In genomic region chr1:185315364-185316108, GRCh38 we compare ENCODE assay signal across 8 cellular contexts. TPM values are rescaled to one million over a fixed set of nuclear protein-coding genes. Genes with fewer than 3 reads are reported as not detected.
A peak's percentile ranks its signal among the peaks of the same experiment; 100 is the strongest.
DNase-seq lines count a peak whose midpoint lies in the region; ATAC-seq, FAIRE-seq and TF ChIP-seq lines count a peak whose summit lies in the region.

No MANE protein-coding gene starts in this region.

- FAIRE-seq in HepG2 (lab: Jason Lieb, UNC): no peak

- in situ Hi-C loops in HepG2 (cut with HindIII; ENCODE audit: extremely low pct_ligation_motif_present, low pct_unique_long_range_greater_than_20kb): loop anchor here (10.0 kb wide), 1 partner anchor 369 kb away; no protein-coding TSS in a partner anchor

- POLR2A ChIA-PET in HepG2 (lab: Yijun Ruan, JAX): interaction anchor here (1.2 to 2.1 kb wide), 3 partner anchors 34 to 1060 kb away, joined by 3 to 9 read pairs (median 4); partner anchors contain the start of genes ODR4 and TPR

- H3K36me3 ChIP-seq in adrenal gland (replicated peaks in 1 of 2) (peaks cover 0 to 4% of the 10 kb centered on the region in 2 donors), HepG2 (replicated peaks in 1 of 2; ENCODE audit: control insufficient read depth in 1 of 2, insufficient read depth in 2 of 2, low read length in 2 of 2) (peaks cover 0 to 4% of the 10 kb centered on the region in 2 experiments; a peak in 3 of 5 replicates), tibial artery (peaks cover 0 to 2% (median 2%) of the 10 kb centered on the region in 3 donors)

- ATAC-seq in HepG2: peak; percentile 22
- no peak for ATAC-seq in GM18868 (IDR thresholded peaks at IDR 0.05; ENCODE audit: unreplicated experiment)

- TF ChIP-seq EP300 in HepG2 (IDR thresholded peaks at IDR 0.05; ENCODE audit: low read depth in 2 of 2, low read length in 2 of 2): no peak
- no peak for TF ChIP-seq EP300 in HepG2 (CRISPR knock-in tag; IDR thresholded peaks at IDR 0.05; ENCODE audit: borderline replicate concordance)

- no peak overlapping the region for H2AFZ ChIP-seq in HepG2 (ENCODE audit: low read length)

- intact Hi-C loops in adrenal gland (cut with DNase I): loop anchor here in 1 of 2 donors (10.0 kb wide), 1 partner anchor 359 kb away; no protein-coding TSS in a partner anchor
- intact Hi-C loops in HepG2 (cut with micrococcal nuclease; ENCODE audit: unreplicated experiment): loop anchor here (2.0 to 5.0 kb wide), 3 partner anchors 158 to 367 kb away; partner anchors contain the start of genes SWT1 and TRMT1L
- intact Hi-C loops in tibial artery (cut with DNase I; ENCODE audit: low total_unique reads): loop anchor here (2.0 kb wide), 1 partner anchor 159 kb away; the partner anchor contains the start of genes SWT1 and TRMT1L

- peak overlapping the region; percentile 77 for H3K4me2 ChIP-seq in HepG2 (ENCODE audit: low read depth, low read length)

- DNase-seq in NCI-H2029 treated with DMSO at 0.1 percent for 48 hours (lab: John Stamatoyannopoulos, UW) (peak; percentile 64), NCI-H2029 (lab: John Stamatoyannopoulos, UW) (no peak), M059J (ENCODE audit: low read depth) (peak; percentile 33), adrenal gland (no peak), HepG2 (ENCODE audit: low spot score) (peak; percentile 51), tibial artery (no peak)
- DNase-seq in activated CD4-positive, alpha-beta T cell treated with anti-CD3 and anti-CD28 coated beads, Interleukin-2, amount 50 U/mL, for 1 hour: no peak

- TF ChIP-seq RAD21 in HepG2 (CRISPR knock-in tag; IDR thresholded peaks at IDR 0.05): no peak

- no peak for TF ChIP-seq CTCF in adrenal gland (IDR thresholded peaks at IDR 0.05)
- no peak for TF ChIP-seq CTCF in HepG2 (CRISPR knock-in tag; IDR thresholded peaks at IDR 0.05)
- no peak for TF ChIP-seq CTCF in tibial artery (IDR thresholded peaks at IDR 0.05)

- peak overlapping the region; percentile 97 for H3K9ac ChIP-seq in HepG2 (ENCODE audit: insufficient read depth, low read depth, low read length)

- H3K4me1 ChIP-seq in adrenal gland (replicated peaks in 1 of 2): peaks cover 12 to 55% of the 10 kb centered on the region in 2 donors
- peaks cover 64% of the 10 kb centered on the region for H3K4me1 ChIP-seq in HepG2 (ENCODE audit: insufficient read depth, low read length)
- peaks cover 0 to 34% (median 15%) of the 10 kb centered on the region in 4 donors for H3K4me1 ChIP-seq in tibial artery

- BruUV-seq in HepG2 (replicated peaks; lab: Mats Ljungman, UMichigan): no TSS peak

- peaks cover 67% of the 10 kb centered on the region for H3K79me2 ChIP-seq in HepG2 (ENCODE audit: insufficient read depth, low read length)

- H3K9me3 ChIP-seq in adrenal gland (replicated peaks in 1 of 3) (no peaks in the 10 kb centered on the region), HepG2 (ENCODE audit: low read length) (no peaks in the 10 kb centered on the region), tibial artery (no peaks in the 10 kb centered on the region)

- H3K27ac ChIP-seq in adrenal gland (peak overlapping the region in 4 of 5 donors; percentile 91 to 98 (median 92)), HepG2 (ENCODE audit: extremely low read length, insufficient read depth, low read length) (peak overlapping the region; percentile 92), tibial artery (peak overlapping the region; percentile 93 to 98)

- no peaks in the 10 kb centered on the region for H3K27me3 ChIP-seq in adrenal gland
- H3K27me3 ChIP-seq in HepG2 (ENCODE audit: control insufficient read depth in 1 of 2, insufficient read depth in 2 of 2, low read length in 2 of 2): no peaks in the 10 kb centered on the region
- H3K27me3 ChIP-seq in tibial artery: no peaks in the 10 kb centered on the region

- WGBS in adrenal gland, 4 donors: 12 to 27% (median 20%) methylated on average over 8 of the region's 8 CpGs
- WGBS in HepG2 (ENCODE audit: low lambda C conversion rate): 3% methylated on average over 8 of the region's 8 CpGs

- CTCF ChIA-PET in HepG2 (lab: Yijun Ruan, JAX; ENCODE audit: low intra/inter-chr PET ratio, low total read pairs): no interaction called here

- no peak for TF ChIP-seq POLR2A in adrenal gland (IDR thresholded peaks at IDR 0.05)
- no peak for TF ChIP-seq POLR2A in HepG2 (IDR thresholded peaks at IDR 0.05; ENCODE audit: insufficient read depth in 1 of 2, low read depth in 2 of 2, low read length in 2 of 2)

- H3K4me3 ChIP-seq in adrenal gland (peak overlapping the region; percentile 67 to 95 (median 90)), HepG2 (replicated peaks in 1 of 3; ENCODE audit: insufficient read depth in 1 of 3, low read depth in 2 of 3, low read length in 3 of 3) (peak overlapping the region; percentile 78 to 84 (median 83)), tibial artery (peak overlapping the region; percentile 87 to 88)

- H4K20me1 ChIP-seq in HepG2 (ENCODE audit: insufficient read depth, low read length): peaks cover 40% of the 10 kb centered on the region

TF ChIP-seq in HepG2, 621 proteins besides CTCF, POLR2A, EP300 and RAD21:
- TF ChIP-seq FOXA1 (IDR thresholded peaks at IDR 0.05): no peak
- TF ChIP-seq FOXA1 (CRISPR knock-in tag; IDR thresholded peaks at IDR 0.05): peak; percentile 33; the same call in 1 of the 2 replicates
- 0 out of 2 replicates have a peak, but pooled peaks have one; percentile 23 for TF ChIP-seq ZNF589 (CRISPR knock-in tag; conservative IDR thresholded peaks at IDR 0.05)
- no peak for TF ChIP-seq MNT (IDR thresholded peaks at IDR 0.05)
- 0 out of 2 replicates have a peak, but pooled peaks have one; percentile 4 for TF ChIP-seq ZNF317 (CRISPR knock-in tag; IDR thresholded peaks at IDR 0.05)
- no peak for TF ChIP-seq ZNF776 (CRISPR knock-in tag; IDR thresholded peaks at IDR 0.05)
- no peak for TF ChIP-seq MAFK (conservative IDR thresholded peaks at IDR 0.05 in 1 of 2, IDR thresholded peaks at IDR 0.05 in 1 of 2; ENCODE audit: low read length in 2 of 2)
- TF ChIP-seq GATAD2A (CRISPR knock-in tag; IDR thresholded peaks at IDR 0.05): peak; percentile 7; the same call in 1 of the 2 replicates
- TF ChIP-seq KAT8 (CRISPR knock-in tag; IDR thresholded peaks at IDR 0.05): no peak
- TF ChIP-seq TFAP4 (IDR thresholded peaks at IDR 0.05; ENCODE audit: borderline replicate concordance, low read depth): peak; percentile 67; the same call in 1 of the 2 replicates
- no peak for TF ChIP-seq NONO (IDR thresholded peaks at IDR 0.05)
- 0 out of 2 replicates have a peak, but pooled peaks have one; percentile 20 for TF ChIP-seq NONO (CRISPR knock-in tag; conservative IDR thresholded peaks at IDR 0.05)
- TF ChIP-seq ZNF709 (CRISPR knock-in tag; IDR thresholded peaks at IDR 0.05): no peak
- TF ChIP-seq HNF4A (CRISPR knock-in tag; IDR thresholded peaks at IDR 0.05): peak; percentile 29; the same call in 1 of the 2 replicates

RNA-seq across cellular contexts. Expression of gene IVNS1ABP, which starts 1.5 kb away (rescaled TPM):
- total RNA-seq in M059J (2014; rRNA removed; shearing (Covaris generic)): 45.9 and 51.0 TPM in 2 replicates
- 10 to 100 TPM; 20.4 to 60.1 (median 40.5) TPM for total RNA-seq in adrenal gland
- 10 to 100 TPM; 30.2 to 58.6 (median 37.0) TPM for polyA plus RNA-seq in adrenal gland
- 41.6 and 51.7 TPM in 2 replicates for total RNA-seq in HepG2 (2016; rRNA removed; fragmentation: Illumina TruSeq; extraction: Trizol)
- 9.0 and 9.3 TPM in 2 replicates for total RNA-seq in HepG2 (2016; cell fraction: cytosol; rRNA removed; fragmentation: Illumina TruSeq; extraction: Trizol; ENCODE audit: low read depth)
- 41.9 and 52.5 TPM in 2 replicates for total RNA-seq in HepG2 (2016; cell fraction: insoluble cytoplasmic fraction; rRNA removed; fragmentation: Illumina TruSeq; extraction: Trizol)
- 19.8 and 21.2 TPM in 2 replicates for total RNA-seq in HepG2 (2016; cell fraction: membrane; rRNA removed; fragmentation: Illumina TruSeq; extraction: Trizol)
- 119 and 126 TPM in 2 replicates for total RNA-seq in HepG2 (2016; cell fraction: nucleus; rRNA removed; fragmentation: Illumina TruSeq; extraction: Trizol)
- polyA plus RNA-seq in HepG2 (2011; rRNA removed): 38.2 and 49.1 TPM in 2 replicates
- polyA plus RNA-seq in HepG2 (2011; cell fraction: cytosol; rRNA removed): 11.5 and 17.3 TPM in 2 replicates
- 83.0 and 93.5 TPM in 2 replicates for polyA plus RNA-seq in HepG2 (2011; cell fraction: nucleus; rRNA removed)
- 40.9 and 57.2 TPM in 2 replicates for polyA plus RNA-seq in HepG2 (2012)
- 2.8 and 3.5 TPM in 2 replicates for polyA plus RNA-seq in HepG2 (2016; cell fraction: cytosol; fragmentation: Illumina TruSeq; extraction: Trizol; ENCODE audit: low read depth)
- polyA plus RNA-seq in HepG2 (2016; cell fraction: insoluble cytoplasmic fraction; fragmentation: Illumina TruSeq; extraction: Trizol; ENCODE audit: low read depth): 38.7 and 40.0 TPM in 2 replicates
- 9.3 and 11.3 TPM in 2 replicates for polyA plus RNA-seq in HepG2 (2016; cell fraction: membrane; fragmentation: Illumina TruSeq; extraction: Trizol; ENCODE audit: low read depth)
- polyA plus RNA-seq in HepG2 (2016; cell fraction: nucleus; fragmentation: Illumina TruSeq; extraction: Trizol; ENCODE audit: insufficient read depth, low read depth): 65.5 and 70.1 TPM in 2 replicates
- polyA minus RNA-seq in HepG2 (2011; rRNA and poly(A)+ RNA removed; ENCODE audit: low replicate concordance): 35.4 and 52.1 TPM in 2 replicates
- 15.7 and 16.1 TPM in 2 replicates for polyA minus RNA-seq in HepG2 (2011; cell fraction: cytosol; rRNA and poly(A)+ RNA removed)
- 378 and 394 TPM in 2 replicates for polyA minus RNA-seq in HepG2 (2011; cell fraction: nucleus; rRNA and poly(A)+ RNA removed)

Comparison
In these comparisons a context has a peak if more than half of its experiments do, and no peak if none do; other contexts are left out.
1. DNase-seq: peak in NCI-H2029 treated with DMSO at 0.1 percent for 48 hours (single experiment), M059J (single experiment) and HepG2 (single experiment); none in NCI-H2029 (single experiment), adrenal gland (0 of 7), tibial artery (0 of 2) and activated CD4-positive, alpha-beta T cell treated with anti-CD3 and anti-CD28 coated beads, Interleukin-2, amount 50 U/mL, for 1 hour (single experiment).
2. Peak in every context shown above with its lines, with median percentiles within 50 percentile points of each other: H3K27ac ChIP-seq and H3K4me3 ChIP-seq.